ENCODE assay signal across 24 cellular contexts in genomic region chr1:15362737-15363128, GRCh38.
"Had no signal": no experiment of that assay in that cellular context is flagged by ENCODE, and none has a peak within 500 bp of the region (broad histone marks: within the 10 kb centered on the region; RNA-seq: fewer than 3 reads in every experiment).

No MANE protein-coding gene starts in this region.

- ATAC-seq: activated CD4-positive, alpha-beta T cell treated with anti-CD3 and anti-CD28 coated beads for 36 hours; activated T-helper 17 cell treated with anti-CD3 and anti-CD28 coated beads, Interleukin-2, amount 50 U/mL, for 72 hours; left ventricle myocardium superior; right lobe of liver had no signal

- H3K9me3 ChIP-seq: adrenal gland, ascending aorta, esophagus muscularis mucosa, right lobe of liver, thyroid gland had no signal

- H3K27ac ChIP-seq: adrenal gland, ascending aorta, brain microvascular endothelial cell, dorsolateral prefrontal cortex, esophagus muscularis mucosa, hepatocyte, parathyroid adenoma, right lobe of liver, skin epidermis, thyroid gland had no signal

- H3K27me3 ChIP-seq: adrenal gland, ascending aorta, brain microvascular endothelial cell, dorsolateral prefrontal cortex, esophagus muscularis mucosa, hepatocyte, right lobe of liver, thyroid gland had no signal

- H3K4me1 ChIP-seq: adrenal gland, ascending aorta, esophagus muscularis mucosa, thyroid gland had no signal

- H3K36me3 ChIP-seq: adrenal gland, ascending aorta, brain microvascular endothelial cell, esophagus muscularis mucosa, right lobe of liver, thyroid gland had no signal

- H3K4me3 ChIP-seq: adrenal gland, ascending aorta, dorsolateral prefrontal cortex, esophagus muscularis mucosa, hepatocyte, right lobe of liver, skin epidermis, thyroid gland had no signal

- DNase-seq: activated B cell treated with CpG ODN at 0.5 μM for 24 hours; activated CD4-positive, alpha-beta T cell treated with anti-CD3 and anti-CD28 coated beads for 36 hours; activated CD4-positive, alpha-beta T cell treated with anti-CD3 and anti-CD28 coated beads, Interleukin-2, amount 50 U/mL, for 4 hours; activated CD8-positive, alpha-beta memory T cell treated with anti-CD3 and anti-CD28 coated beads for 24 hours; activated CD8-positive, alpha-beta memory T cell treated with anti-CD3 and anti-CD28 coated beads, Interleukin-2, amount 50 U/mL, for 4 hours; activated T-cell treated with anti-CD3 and anti-CD28 coated beads, Interleukin-2, amount 50 U/mL, for 24 hours; adrenal gland; brain microvascular endothelial cell; central memory CD4-positive, alpha-beta T cell; dorsolateral prefrontal cortex; glutamatergic neuron; immature natural killer cell; kidney glomerular epithelial cell; left ventricle myocardium superior; nucleus accumbens; right lobe of liver; stimulated activated CD4-positive, alpha-beta T cell treated with anti-CD3 and anti-CD28 coated beads, Interleukin-1b, Interleukin-23, amount 100 ng/mL, for 48 hours; thyroid gland had no signal
